In genomic region chr3:38141952-38142273, GRCh38 we compare ENCODE assay signal across 1 cellular context.
TF ChIP-seq lines count a peak whose summit lies in the region.

No MANE protein-coding gene starts in this region.

TF ChIP-seq in GM12878, 131 proteins besides CTCF, POLR2A, EP300 and RAD21:
- TF ChIP-seq PAX8 (IDR thresholded peaks at IDR 0.05) (no peak), SIN3A (IDR thresholded peaks at IDR 0.05; ENCODE audit: low read depth, low read length) (no peak), SUZ12 (IDR thresholded peaks at IDR 0.05; ENCODE audit: unreplicated experiment) (no peak), IRF3 (IDR thresholded peaks at IDR 0.05) (no peak), PKNOX1 (IDR thresholded peaks at IDR 0.05) (no peak), RUNX3 (IDR thresholded peaks at IDR 0.05; ENCODE audit: low read length) (no peak), IKZF1 (conservative IDR thresholded peaks at IDR 0.05) (no peak), ZNF24 (IDR thresholded peaks at IDR 0.05) (no peak)
TF ChIP-seq in GM12878: peak in this region for 0.
